8 cellular contexts compared by ENCODE assay signal in the genomic region with DNA sequence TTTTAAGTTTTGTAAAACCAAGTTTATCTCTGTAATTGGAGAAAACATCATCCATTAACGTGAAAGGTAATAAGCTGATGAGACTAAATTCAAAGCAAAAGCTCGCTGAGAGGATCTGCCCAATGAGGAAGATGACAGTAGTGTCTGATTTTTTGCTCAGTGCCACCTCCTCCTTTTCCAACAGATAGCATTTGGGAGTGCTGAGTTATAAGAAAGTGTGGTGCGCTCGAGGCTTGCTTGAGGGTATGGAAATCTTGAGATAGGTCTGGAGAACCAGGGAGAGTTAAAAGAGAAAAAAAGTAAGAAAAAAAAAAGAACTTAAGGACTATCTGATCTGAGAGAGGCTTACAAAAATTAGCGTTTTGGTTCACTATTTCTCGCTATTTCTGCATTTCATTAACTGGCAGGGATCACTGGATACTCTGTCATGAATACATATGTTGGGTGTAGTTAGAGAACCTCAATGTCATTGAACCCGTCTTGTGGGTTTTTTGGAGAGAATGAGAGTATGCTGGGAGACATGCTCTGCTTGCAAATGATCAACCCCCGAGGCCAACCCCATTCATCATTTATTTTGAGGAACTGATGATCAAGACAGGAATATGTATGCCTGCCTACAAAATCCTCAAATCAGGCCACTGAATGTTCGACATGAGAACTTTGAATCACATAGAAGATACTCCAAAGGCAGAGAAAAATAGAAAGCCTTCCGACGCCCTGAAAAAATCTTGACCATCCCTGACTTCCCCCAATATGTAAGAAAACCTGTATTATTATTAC. TPM values are rescaled to one million over a fixed set of nuclear protein-coding genes. Genes with fewer than 3 reads are reported as not detected.
DNase-seq lines count a peak whose midpoint lies in the region; ATAC-seq and TF ChIP-seq lines count a peak whose summit lies in the region.

No MANE protein-coding gene starts in this region.

- H3K9me3 ChIP-seq in PC-9 (ENCODE audit: insufficient read depth, low read depth) (no peaks in the 10 kb centered on the region), prostate gland (no peaks in the 10 kb centered on the region)

- H3K4me1 ChIP-seq in PC-9 (replicated peaks; ENCODE audit: insufficient read depth) (peaks cover 9% of the 10 kb centered on the region), prostate gland (replicated peaks) (no peaks in the 10 kb centered on the region)

- no peaks in the 10 kb centered on the region for H3K9me2 ChIP-seq in PC-9 (ENCODE audit: insufficient read depth)

- POLR2A ChIA-PET in PC-9 (lab: Charles Lee; ENCODE audit: unreplicated experiment): no interaction called here

- CTCF ChIA-PET in PC-9 (lab: Charles Lee): no interaction called here

- peak overlapping the region; percentile 68 for H3K4me2 ChIP-seq in PC-9

- H3K36me3 ChIP-seq in PC-9 (ENCODE audit: low read depth) (no peaks in the 10 kb centered on the region), prostate gland (no peaks in the 10 kb centered on the region)

- H3K27me3 ChIP-seq in PC-9 (ENCODE audit: insufficient read depth, low read depth) (no peaks in the 10 kb centered on the region), prostate gland (replicated peaks; ENCODE audit: insufficient read depth) (no peaks in the 10 kb centered on the region)

- peaks cover 31% of the 10 kb centered on the region for H3K79me2 ChIP-seq in PC-9 (ENCODE audit: low read depth)

- TF ChIP-seq CTCF in PC-9 (conservative IDR thresholded peaks at IDR 0.05) (no peak), epithelial cell of proximal tubule (conservative IDR thresholded peaks at IDR 0.05; ENCODE audit: low read depth, low read length) (no peak), prostate gland (IDR thresholded peaks at IDR 0.05) (no peak)

- intact Hi-C loops in PC-9 (cut with micrococcal nuclease; ENCODE audit: unreplicated experiment): loop anchor here (2.0 to 5.0 kb wide), 2 partner anchors 47 to 115 kb away; a partner anchor contains a TSS
- intact Hi-C loops in prostate gland (cut with DNase I): no loop called here

- no peak for TF ChIP-seq POLR2A in prostate gland (IDR thresholded peaks at IDR 0.05)

- no peaks in the 10 kb centered on the region for H4K20me1 ChIP-seq in PC-9 (ENCODE audit: insufficient read depth)

- peak overlapping the region; percentile 90 for H3K4me3 ChIP-seq in GM08714 (ENCODE audit: low read length)
- peak overlapping the region; percentile 97 for H3K4me3 ChIP-seq in PC-9
- peak overlapping the region; percentile 90 for H3K4me3 ChIP-seq in epithelial cell of proximal tubule (ENCODE audit: low read depth, low read length)
- peak overlapping the region; percentile 76 to 80 for H3K4me3 ChIP-seq in prostate gland

- H3F3A ChIP-seq in PC-9 (ENCODE audit: insufficient read depth, low read depth): peaks cover 25% of the 10 kb centered on the region

- no peak for DNase-seq in PC-9
- no peak for DNase-seq in epithelial cell of proximal tubule (ENCODE audit: low read depth)
- DNase-seq in prostate gland (ENCODE audit: low spot score): no peak
- no peak for DNase-seq in NCI-H1048 (lab: John Stamatoyannopoulos, UW)
- DNase-seq in GF-D8 (lab: John Stamatoyannopoulos, UW): no peak

- H3K27ac ChIP-seq in PC-9 (peak overlapping the region; percentile 1; the same call in 1 of the 2 replicates), prostate gland (peak overlapping the region; percentile 88 to 89)

- ATAC-seq in GM21786 (IDR thresholded peaks at IDR 0.05; ENCODE audit: unreplicated experiment) (no peak), GM18511 (IDR thresholded peaks at IDR 0.05; ENCODE audit: unreplicated experiment) (no peak)

- 47% methylated on average over 11 of the region's 11 CpGs for WGBS in prostate gland

- peak overlapping the region; percentile 67 for H2AFZ ChIP-seq in PC-9

- TSS peak; percentile 63 for BruUV-seq in PC-9 (replicated peaks; lab: Mats Ljungman, UMichigan)

RNA-seq across cellular contexts. Expression of a gene that starts 1.0 kb away (rescaled TPM):
- total RNA-seq in PC-9 (2021): 24.7 and 24.8 TPM in 2 replicates
- total RNA-seq in epithelial cell of proximal tubule: 9.3 and 10.3 TPM in 2 replicates
- total RNA-seq in prostate gland: 10 to 100 TPM; 11.7 to 52.6 TPM

RNA-seq across cellular contexts. Expression of a gene that starts 47.3 kb away (rescaled TPM):
- total RNA-seq in PC-9 (2021): 121 and 128 TPM in 2 replicates
- total RNA-seq in epithelial cell of proximal tubule: 82.3 and 103 TPM in 2 replicates
- 100 to 1,000 TPM in 1 of 2 donors, 10 to 100 TPM in 1; 75.9 to 122 TPM for total RNA-seq in prostate gland

RNA-seq across cellular contexts. Expression of a gene that starts 47.4 kb away (rescaled TPM):
- total RNA-seq in PC-9 (2021): 51.3 and 56.1 TPM in 2 replicates
- 45.4 and 59.3 TPM in 2 replicates for total RNA-seq in epithelial cell of proximal tubule
- total RNA-seq in prostate gland: 10 to 100 TPM; 19.8 to 40.2 TPM
